Comparison of ENCODE assay signal across 22 cellular contexts in the genomic region with DNA sequence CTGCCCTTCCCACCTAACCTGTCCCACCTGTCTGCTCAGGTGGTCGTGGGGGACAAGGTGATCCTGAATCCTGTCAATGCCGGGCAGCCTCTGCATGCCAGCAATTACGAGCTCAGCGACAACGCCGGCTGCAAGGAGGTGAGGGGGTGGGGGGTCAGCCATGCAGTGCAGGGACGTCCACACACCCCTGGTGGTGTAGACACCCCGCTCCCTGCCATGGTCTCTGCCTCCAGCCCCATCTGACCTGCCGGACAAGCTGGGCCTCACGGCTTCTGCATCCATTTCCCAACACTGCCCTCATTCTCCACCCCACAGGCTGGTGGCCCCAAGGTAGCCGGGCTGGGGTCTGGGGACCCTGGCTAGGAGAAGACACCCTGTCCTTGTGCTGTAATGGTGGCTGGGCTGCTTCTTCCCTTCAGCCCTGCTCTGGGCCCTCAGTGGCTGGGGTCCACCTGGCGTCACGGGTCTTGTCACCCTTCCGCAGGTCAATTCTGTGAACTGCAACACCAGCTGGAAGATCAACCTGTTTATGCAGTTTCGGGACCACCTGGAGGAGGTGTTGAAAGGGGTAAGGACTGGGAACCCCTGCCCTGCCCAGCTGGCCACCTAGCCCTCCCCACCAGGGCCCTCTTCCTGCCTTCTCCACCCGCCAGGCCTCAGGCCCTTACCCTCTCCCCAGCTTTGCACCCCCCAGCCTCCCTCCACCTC. TPM values are rescaled to one million over a fixed set of nuclear protein-coding genes. Genes with fewer than 3 reads are reported as not detected.
A peak's percentile ranks its signal among the peaks of the same experiment; 100 is the strongest.
DNase-seq lines count a peak whose midpoint lies in the region; ATAC-seq, FAIRE-seq and TF ChIP-seq lines count a peak whose summit lies in the region.
"Had no signal": no experiment of that assay in that cellular context is flagged by ENCODE, and none has a peak within 500 bp of the region (broad histone marks: within the 10 kb centered on the region; RNA-seq: fewer than 3 reads in every experiment).

No MANE protein-coding gene starts in this region.

- H2BK5ac ChIP-seq in neuronal stem cell (ENCODE audit: low read length), result peak overlapping the region; percentile 54

- no peaks in the 10 kb centered on the region for H3K27me3 ChIP-seq in GM23338 (ENCODE audit: insufficient read depth)
- no peaks in the 10 kb centered on the region for H3K27me3 ChIP-seq in K562 (ENCODE audit: control insufficient read depth in 2 of 2, insufficient read depth in 2 of 2, low read length in 2 of 2)
- no peaks in the 10 kb centered on the region for H3K27me3 ChIP-seq in neuronal stem cell (ENCODE audit: control insufficient read depth in 3 of 3, insufficient read depth in 3 of 3, low read depth in 1 of 3, low read length in 3 of 3)
- H3K27me3 ChIP-seq: BLaER1 had no signal

- H3K79me2 ChIP-seq in GM23338 (replicated peaks; ENCODE audit: insufficient read depth) (no peaks in the 10 kb centered on the region), K562 (ENCODE audit: control insufficient read depth, insufficient read depth, low read length) (no peaks in the 10 kb centered on the region)

- POLR2A ChIA-PET in RWPE1 (lab: Yijun Ruan, JAX; ENCODE audit: low non-redundant PET) (no interaction called here), K562 (lab: Yijun Ruan, JAX) (interaction anchor here (0.6 to 1.3 kb wide), 2 partner anchors 8 to 404 kb away, joined by 3 read pairs; no protein-coding TSS in a partner anchor)

- H3K23ac ChIP-seq in neuronal stem cell (ENCODE audit: low read depth, low read length, poor library complexity), result peak overlapping the region; percentile 6

- H2BK15ac ChIP-seq in neuronal stem cell (ENCODE audit: low read length), result no peak overlapping the region

- H3K4me2 ChIP-seq in GM23338, result no peak overlapping the region
- no peak overlapping the region for H3K4me2 ChIP-seq in K562 (ENCODE audit: insufficient read depth, low read length)
- no peak overlapping the region for H3K4me2 ChIP-seq in neuronal stem cell (ENCODE audit: insufficient read depth, low read length, poor library complexity, severe bottlenecking)
- H3K4me2 ChIP-seq: BLaER1 had no signal

- H3F3A ChIP-seq in GM23338 (replicated peaks; ENCODE audit: low read depth), result no peaks in the 10 kb centered on the region

- TF ChIP-seq POLR2A in K562 (conservative IDR thresholded peaks at IDR 0.05), result no peak

- TF ChIP-seq CTCF in GM23338 (conservative IDR thresholded peaks at IDR 0.05; ENCODE audit: low read depth in 2 of 2), result no peak
- no peak for TF ChIP-seq CTCF in RWPE1 (conservative IDR thresholded peaks at IDR 0.05; ENCODE audit: low read depth)
- no peak for TF ChIP-seq CTCF in K562 (IDR thresholded peaks at IDR 0.05 in 2 of 3, conservative IDR thresholded peaks at IDR 0.05 in 1 of 3; ENCODE audit: insufficient read depth in 2 of 3, low read depth in 1 of 3, low read length in 3 of 3)

- in situ Hi-C loops in K562 (cut with MboI), result no loop called here

- DNase-seq in GM23338 (ENCODE audit: low spot score) (no peak), RWPE1 (ENCODE audit: low spot score) (no peak), K562 (ENCODE audit: extremely low read depth in 1 of 4, low spot score in 3 of 4) (no peak), neuronal stem cell (ENCODE audit: low spot score) (no peak)
- DNase-seq in activated CD4-positive, alpha-beta T cell treated with anti-CD3 and anti-CD28 coated beads, Interleukin-2, amount 50 U/mL, for 4 hours, result no peak
- no peak for DNase-seq in stimulated activated CD4-positive, alpha-beta T cell treated with anti-CD3 and anti-CD28 coated beads, Interleukin-4, amount 100 ng/mL, for 24 hours
- no peak for DNase-seq in T-helper 2 cell treated with Interferon-gamma antibody and Interleukin-4, amounts not matched to agents 5 μg/mL and 100 μg/mL, for 36 hours (ENCODE audit: low spot score)
- DNase-seq: Caco-2; CD4-positive, CD25-positive, alpha-beta regulatory T cell; CD8-positive, alpha-beta T cell; DMS153; DND-41; GM23248; HCEC 1CT had no signal

- H2AFZ ChIP-seq in GM23338, result no peak overlapping the region
- no peak overlapping the region for H2AFZ ChIP-seq in K562 (ENCODE audit: low read depth, low read length)
- no peak overlapping the region for H2AFZ ChIP-seq in neuronal stem cell (ENCODE audit: low read length)
- H2AFZ ChIP-seq: GM23248 had no signal

- H3K9me2 ChIP-seq in GM23338 (ENCODE audit: insufficient read depth), result no peaks in the 10 kb centered on the region

- H3K9ac ChIP-seq in K562 (ENCODE audit: insufficient read depth in 1 of 2, low read depth in 2 of 2, low read length in 2 of 2), result peak overlapping the region in 1 of 2 experiments; percentile 4; a peak in 1 of 4 replicates
- no peak overlapping the region for H3K9ac ChIP-seq in neuronal stem cell (ENCODE audit: low read depth, low read length, poor library complexity)
- H3K9ac ChIP-seq: BLaER1, GM23248 had no signal

- BruUV-seq in K562 (replicated peaks; lab: Mats Ljungman, UMichigan), result no TSS peak

- peaks cover 13% of the 10 kb centered on the region for H3K27me3 Mint-ChIP-seq in GM23338 (ENCODE audit: insufficient read depth, low read depth, poor library complexity)
- H3K27me3 Mint-ChIP-seq in T-helper 2 cell treated with Interferon-gamma antibody and Interleukin-4, amounts not matched to agents 5 μg/mL and 100 μg/mL, for 36 hours (ENCODE audit: low read depth), result no peaks in the 10 kb centered on the region
- H3K27me3 Mint-ChIP-seq: B cell; CD4-positive, CD25-positive, alpha-beta regulatory T cell had no signal

- CTCF ChIA-PET in RWPE1 (lab: Yijun Ruan, JAX) (interaction anchor here (0.6 kb wide), 1 partner anchor 37 kb away, joined by 3 read pairs; no protein-coding TSS in a partner anchor), K562 (lab: Yijun Ruan, JAX; ENCODE audit: low intra/inter-chr PET ratio) (no interaction called here)

- H4K8ac ChIP-seq in neuronal stem cell (ENCODE audit: low read depth, low read length), result no peak overlapping the region

- H3K79me1 ChIP-seq in neuronal stem cell (ENCODE audit: low read depth, low read length), result no peaks in the 10 kb centered on the region

- no peak overlapping the region for H3K14ac ChIP-seq in neuronal stem cell (ENCODE audit: low read length)

- TF ChIP-seq RAD21 in K562 (CRISPR knock-in tag; conservative IDR thresholded peaks at IDR 0.05 in 1 of 2, IDR thresholded peaks at IDR 0.05 in 1 of 2), result no peak

- no peak overlapping the region for H3K27ac ChIP-seq in GM23338 (ENCODE audit: low read depth)
- H3K27ac ChIP-seq in RWPE1, result peak overlapping the region; percentile 51
- H3K27ac ChIP-seq in K562 (ENCODE audit: extremely low read depth, low read depth, low read length), result no peak overlapping the region
- no peak overlapping the region for H3K27ac ChIP-seq in neuronal stem cell (replicated peaks; ENCODE audit: low read length)
- H3K27ac ChIP-seq: 22Rv1, BLaER1, C4-2B, GM23248 had no signal

- H3K18ac ChIP-seq in neuronal stem cell (ENCODE audit: low read length), result peak overlapping the region; percentile 60

- no peaks in the 10 kb centered on the region; the same call in 2 of the 3 replicates for H3K36me3 Mint-ChIP-seq in GM23338 (ENCODE audit: low read depth)
- H3K36me3 Mint-ChIP-seq in T-helper 2 cell treated with Interferon-gamma antibody and Interleukin-4, amounts not matched to agents 5 μg/mL and 100 μg/mL, for 36 hours (ENCODE audit: low read depth), result peaks cover 5% of the 10 kb centered on the region

- no peak overlapping the region for H3K4me3 ChIP-seq in GM23338
- no peak overlapping the region for H3K4me3 ChIP-seq in K562
- H3K4me3 ChIP-seq in neuronal stem cell (ENCODE audit: low read length in 2 of 2), result no peak overlapping the region
- H3K4me3 ChIP-seq: BLaER1, GM23248 had no signal

- ATAC-seq in GM23338 (no peak), K562 (no peak), GM21360 (IDR thresholded peaks at IDR 0.05; ENCODE audit: unreplicated experiment) (no peak)
- ATAC-seq: CD8-positive, alpha-beta T cell had no signal

- peak overlapping the region; percentile 4 for H2AK5ac ChIP-seq in neuronal stem cell (ENCODE audit: low read depth, low read length)

- WGBS in K562 (ENCODE audit: insufficient coverage, low coverage, missing lambda C conversion rate), result 87% methylated on average over 16 of the region's 16 CpGs
- no CpG with 5 or more reads among the region's 16 CpGs for WGBS in neuronal stem cell (ENCODE audit: extremely low coverage in 2 of 2, insufficient read length in 2 of 2, insufficient replicate concordance in 1 of 2), 2 donors

- H3K27ac Mint-ChIP-seq in GM23338, result 0 out of 2 replicates have a peak overlapping the region, but pooled peaks have one; percentile 31
- H3K27ac Mint-ChIP-seq in T-helper 2 cell treated with Interferon-gamma antibody and Interleukin-4, amounts not matched to agents 5 μg/mL and 100 μg/mL, for 36 hours, result no peak overlapping the region
- H3K27ac Mint-ChIP-seq: B cell; CD8-positive, alpha-beta T cell had no signal

- H3K36me3 ChIP-seq in GM23338 (ENCODE audit: insufficient read depth) (no peaks in the 10 kb centered on the region; the same call in 1 of the 2 replicates), K562 (ENCODE audit: control insufficient read depth, insufficient read depth, low read length) (peaks cover 56% of the 10 kb centered on the region; the same call in 2 of the 3 replicates), neuronal stem cell (replicated peaks in 1 of 2; ENCODE audit: control insufficient read depth in 2 of 2, insufficient read depth in 2 of 2, low read length in 2 of 2) (no peaks in the 10 kb centered on the region)

- H2BK120ac ChIP-seq in neuronal stem cell (ENCODE audit: low read depth, low read length), result no peak overlapping the region

- no peak overlapping the region for H4K91ac ChIP-seq in neuronal stem cell (ENCODE audit: low read depth, low read length, poor library complexity)

- intact Hi-C loops in K562 (cut with micrococcal nuclease), result no loop called here

- H2BK12ac ChIP-seq in neuronal stem cell (ENCODE audit: low read length), result no peak overlapping the region

- no peak for TF ChIP-seq EP300 in K562 (IDR thresholded peaks at IDR 0.05; ENCODE audit: low read length)

- H4K20me1 ChIP-seq in GM23338 (replicated peaks; ENCODE audit: insufficient read depth), result no peaks in the 10 kb centered on the region; the same call in 1 of the 2 replicates
- peaks cover 11% of the 10 kb centered on the region for H4K20me1 ChIP-seq in K562 (replicated peaks; ENCODE audit: control insufficient read depth, insufficient read depth, low read length)
- H4K20me1 ChIP-seq: BLaER1 had no signal

- H3K4me1 ChIP-seq in GM23338 (ENCODE audit: insufficient read depth) (no peaks in the 10 kb centered on the region), K562 (replicated peaks in 1 of 2; ENCODE audit: control insufficient read depth in 2 of 2, insufficient read depth in 2 of 2, low read length in 2 of 2) (0 out of 5 replicates have a peak, but pooled peaks cover 0 to 4% of the 10 kb centered on the region in 2 experiments), neuronal stem cell (ENCODE audit: control insufficient read depth in 2 of 2, insufficient read depth in 1 of 2, low read depth in 1 of 2, low read length in 2 of 2) (peaks cover 4 to 9% of the 10 kb centered on the region in 2 donors)
- H3K4me1 ChIP-seq: Caco-2 had no signal

- no peaks in the 10 kb centered on the region for H3K9me3 Mint-ChIP-seq in GM23338
- no peaks in the 10 kb centered on the region for H3K9me3 Mint-ChIP-seq in T-helper 2 cell treated with Interferon-gamma antibody and Interleukin-4, amounts not matched to agents 5 μg/mL and 100 μg/mL, for 36 hours
- H3K9me3 Mint-ChIP-seq: CD4-positive, CD25-positive, alpha-beta regulatory T cell; CD8-positive, alpha-beta T cell had no signal

- FAIRE-seq in K562 (lab: Jason Lieb, UNC), result no peak
- FAIRE-seq: A204.1, G401.6, H54 had no signal

- no peaks in the 10 kb centered on the region for H3K9me1 ChIP-seq in K562 (ENCODE audit: control insufficient read depth, insufficient read depth, low read length)

- H3K4me1 Mint-ChIP-seq in GM23338, result peaks cover 21% of the 10 kb centered on the region
- H3K4me1 Mint-ChIP-seq in T-helper 2 cell treated with Interferon-gamma antibody and Interleukin-4, amounts not matched to agents 5 μg/mL and 100 μg/mL, for 36 hours (ENCODE audit: low read depth), result peaks cover 3% of the 10 kb centered on the region

- no peaks in the 10 kb centered on the region for H3K9me3 ChIP-seq in K562 (replicated peaks; ENCODE audit: control insufficient read depth, insufficient read depth, low read depth, low read length)
- no peaks in the 10 kb centered on the region for H3K9me3 ChIP-seq in neuronal stem cell (replicated peaks in 1 of 2; ENCODE audit: control insufficient read depth in 2 of 2, insufficient read depth in 1 of 2, low read depth in 1 of 2, low read length in 2 of 2)
- H3K9me3 ChIP-seq: BLaER1, Caco-2 had no signal

- no peak overlapping the region for H3K4me3 Mint-ChIP-seq in GM23338
- H3K4me3 Mint-ChIP-seq in T-helper 2 cell treated with Interferon-gamma antibody and Interleukin-4, amounts not matched to agents 5 μg/mL and 100 μg/mL, for 36 hours, result no peak overlapping the region
- H3K4me3 Mint-ChIP-seq: B cell; CD4-positive, CD25-positive, alpha-beta regulatory T cell; CD8-positive, alpha-beta T cell had no signal

- no peak overlapping the region for H3K4ac ChIP-seq in neuronal stem cell (ENCODE audit: low read length)

RNA-seq across cellular contexts. Expression of gene ITPR3, which starts 38.0 kb away (rescaled TPM):
- 29.8 and 31.9 TPM in 2 replicates for total RNA-seq in GM23338 (2014; rRNA removed; shearing (Covaris generic))
- polyA plus RNA-seq in GM23338 (2016; fragmentation: Nextera tagmentation; extraction: Ambion mirVana) (7.1 and 7.3 TPM in 2 replicates), K562 (2011; rRNA removed) (14.7 and 22.4 TPM in 2 replicates), K562 (2014; fragmentation: Illumina TruSeq; extraction: Trizol) (20.5 and 22.0 TPM in 2 replicates), K562 (2014; fragmentation: Nextera tagmentation; extraction: Ambion mirVana) (under 1 TPM; 0.39 to 0.73 TPM), K562 (2014; rRNA removed) (20.9 and 23.7 TPM in 2 replicates)
- 128 and 310 TPM in 2 replicates for total RNA-seq in K562 (2011; cell fraction: chromatin; rRNA removed; ENCODE audit: low replicate concordance)
- 120 and 148 TPM in 2 replicates for total RNA-seq in K562 (2011; cell fraction: nucleolus; rRNA removed)
- 89.0 and 102 TPM in 2 replicates for total RNA-seq in K562 (2011; cell fraction: nucleoplasm; rRNA removed)
- total RNA-seq in K562 (2014; rRNA removed) (13.2 and 17.2 TPM in 2 replicates), K562 (2014; rRNA removed; fragmentation: Illumina TruSeq; extraction: Trizol) (4.9 and 7.0 TPM in 2 replicates), K562 (2015; rRNA removed; fragmentation: Illumina TruSeq; extraction: Trizol) (7.0 and 7.7 TPM in 2 replicates), K562 (2021) (31.2 and 35.7 TPM in 2 replicates)
- polyA plus RNA-seq in K562 (2011; cell fraction: cytosol; rRNA removed), result 15.6 and 18.8 TPM in 2 replicates
- polyA plus RNA-seq in K562 (2011; cell fraction: nucleus; rRNA removed), result 187 and 251 TPM in 2 replicates
- polyA plus RNA-seq in K562 (2012), result 14.4 and 17.4 TPM in 2 replicates
- 18.8 and 19.6 TPM in 2 replicates for polyA minus RNA-seq in K562 (2011; rRNA and poly(A)+ RNA removed)
- polyA minus RNA-seq in K562 (2011; cell fraction: cytosol; rRNA and poly(A)+ RNA removed), result 19.1 and 27.6 TPM in 2 replicates
- polyA minus RNA-seq in K562 (2011; cell fraction: nucleus; rRNA and poly(A)+ RNA removed), result 48.7 and 51.2 TPM in 2 replicates
- polyA plus RNA-seq in neuronal stem cell (2013, experiment 1 of 2), result 1.4 TPM
- 1.4 TPM for polyA plus RNA-seq in neuronal stem cell (2013, experiment 2 of 2)

RNA-seq across cellular contexts. Expression of gene UQCC2, which starts 52.4 kb away (rescaled TPM):
- total RNA-seq in GM23338 (2014; rRNA removed; shearing (Covaris generic)), result 33.9 and 48.9 TPM in 2 replicates
- polyA plus RNA-seq in GM23338 (2016; fragmentation: Nextera tagmentation; extraction: Ambion mirVana) (379 and 450 TPM in 2 replicates), K562 (2011; rRNA removed) (128 and 161 TPM in 2 replicates), K562 (2014; fragmentation: Illumina TruSeq; extraction: Trizol) (110 and 119 TPM in 2 replicates), K562 (2014; fragmentation: Nextera tagmentation; extraction: Ambion mirVana) (100 to 1,000 TPM; 832 to 927 TPM), K562 (2014; rRNA removed) (58.5 and 98.3 TPM in 2 replicates)
- 19.9 and 36.1 TPM in 2 replicates for total RNA-seq in K562 (2011; cell fraction: chromatin; rRNA removed; ENCODE audit: low replicate concordance)
- total RNA-seq in K562 (2011; cell fraction: nucleolus; rRNA removed), result 29.5 and 31.9 TPM in 2 replicates
- 27.8 and 33.5 TPM in 2 replicates for total RNA-seq in K562 (2011; cell fraction: nucleoplasm; rRNA removed)
- total RNA-seq in K562 (2014; rRNA removed) (63.3 and 92.9 TPM in 2 replicates), K562 (2014; rRNA removed; fragmentation: Illumina TruSeq; extraction: Trizol) (140 and 158 TPM in 2 replicates), K562 (2015; rRNA removed; fragmentation: Illumina TruSeq; extraction: Trizol) (113 and 133 TPM in 2 replicates), K562 (2021) (161 and 179 TPM in 2 replicates)
- 49.2 and 81.5 TPM in 2 replicates for polyA plus RNA-seq in K562 (2011; cell fraction: cytosol; rRNA removed)
- 67.5 and 72.8 TPM in 2 replicates for polyA plus RNA-seq in K562 (2011; cell fraction: nucleus; rRNA removed)
- 166 and 322 TPM in 2 replicates for polyA plus RNA-seq in K562 (2012)
- polyA minus RNA-seq in K562 (2011; rRNA and poly(A)+ RNA removed), result 17.7 and 23.0 TPM in 2 replicates
- polyA minus RNA-seq in K562 (2011; cell fraction: cytosol; rRNA and poly(A)+ RNA removed), result 19.1 and 24.0 TPM in 2 replicates
- 17.8 and 17.9 TPM in 2 replicates for polyA minus RNA-seq in K562 (2011; cell fraction: nucleus; rRNA and poly(A)+ RNA removed)
- 222 TPM for polyA plus RNA-seq in neuronal stem cell (2013, experiment 1 of 2)
- 222 TPM for polyA plus RNA-seq in neuronal stem cell (2013, experiment 2 of 2)
